Comparison of ENCODE assay signal across 8 cellular contexts in genomic region chr6:1917628-1918371, GRCh38.
A peak's percentile ranks its signal among the peaks of the same experiment; 100 is the strongest.
DNase-seq lines count a peak whose midpoint lies in the region; ATAC-seq and TF ChIP-seq lines count a peak whose summit lies in the region.

No MANE protein-coding gene starts in this region.

- H3K27ac Mint-ChIP-seq in HFFc6: peak overlapping the region; percentile 98

- DNase-seq in HFFc6 (peak; percentile 87), head of caudate nucleus (peak in 24 of 42 donors; percentile 5 to 73 (median 36)), OCI-M1 (lab: John Stamatoyannopoulos, UW) (no peak), DMS79 treated with DMSO at 0.1 percent for 48 hours (lab: John Stamatoyannopoulos, UW) (no peak), SK-N-DZ (ENCODE audit: low spot score) (no peak)
- peak; percentile 29 for DNase-seq in activated CD8-positive, alpha-beta memory T cell treated with anti-CD3 and anti-CD28 coated beads, Interleukin-2, amount 50 U/mL, for 24 hours (ENCODE audit: extremely low read depth)
- DNase-seq in stimulated activated CD4-positive, alpha-beta T cell treated with anti-CD3 and anti-CD28 coated beads, TNF-alpha, amount 100 ng/mL, for 48 hours (ENCODE audit: low read depth in 3 of 3): peak; percentile 2 to 59 (median 24)

- intact Hi-C loops in head of caudate nucleus (cut with DNase I): no loop called here

- H3K4me1 Mint-ChIP-seq in HFFc6 (ENCODE audit: low read depth): peaks cover 36% of the 10 kb centered on the region

- peak overlapping the region; percentile 71 for H3K4me3 Mint-ChIP-seq in HFFc6

- no peaks in the 10 kb centered on the region; the same call in 1 of the 2 replicates for H3K27me3 Mint-ChIP-seq in HFFc6 (ENCODE audit: insufficient read depth)

- peaks cover 7% of the 10 kb centered on the region; the same call in 1 of the 2 replicates for H3K36me3 Mint-ChIP-seq in HFFc6 (ENCODE audit: low read depth)

- TF ChIP-seq CTCF in HFFc6 (IDR thresholded peaks at IDR 0.05): no peak

- ATAC-seq in GM21515 (IDR thresholded peaks at IDR 0.05; ENCODE audit: unreplicated experiment): no peak

- H3K9me3 Mint-ChIP-seq in HFFc6: no peaks in the 10 kb centered on the region

Comparison
In these comparisons a context has a peak if more than half of its experiments do, and no peak if none do; other contexts are left out.
1. DNase-seq: peak in HFFc6 (single experiment), activated CD8-positive, alpha-beta memory T cell treated with anti-CD3 and anti-CD28 coated beads, Interleukin-2, amount 50 U/mL, for 24 hours (single experiment), head of caudate nucleus (24 of 42) and stimulated activated CD4-positive, alpha-beta T cell treated with anti-CD3 and anti-CD28 coated beads, TNF-alpha, amount 100 ng/mL, for 48 hours (3 of 3); none in OCI-M1 (single experiment), DMS79 treated with DMSO at 0.1 percent for 48 hours (single experiment) and SK-N-DZ (single experiment).